8 cellular contexts compared by ENCODE assay signal in genomic region chr12:82998509-82998908, GRCh38.
"Had no signal": no experiment of that assay in that cellular context is flagged by ENCODE, and none has a peak within 500 bp of the region (broad histone marks: within the 10 kb centered on the region; RNA-seq: fewer than 3 reads in every experiment).

No MANE protein-coding gene starts in this region.

- FAIRE-seq: H1, H54, HTR-8/SVneo had no signal

- H3K4me3 ChIP-seq: GM23338, K562 had no signal

- ATAC-seq: GM23338, K562 had no signal

- H2AFZ ChIP-seq: GM23338 had no signal

- DNase-seq: H9, HCEC 1CT, IMR-90 had no signal

- H3K4me2 ChIP-seq: GM23338 had no signal
